27 cellular contexts compared by ENCODE assay signal in the genomic region with DNA sequence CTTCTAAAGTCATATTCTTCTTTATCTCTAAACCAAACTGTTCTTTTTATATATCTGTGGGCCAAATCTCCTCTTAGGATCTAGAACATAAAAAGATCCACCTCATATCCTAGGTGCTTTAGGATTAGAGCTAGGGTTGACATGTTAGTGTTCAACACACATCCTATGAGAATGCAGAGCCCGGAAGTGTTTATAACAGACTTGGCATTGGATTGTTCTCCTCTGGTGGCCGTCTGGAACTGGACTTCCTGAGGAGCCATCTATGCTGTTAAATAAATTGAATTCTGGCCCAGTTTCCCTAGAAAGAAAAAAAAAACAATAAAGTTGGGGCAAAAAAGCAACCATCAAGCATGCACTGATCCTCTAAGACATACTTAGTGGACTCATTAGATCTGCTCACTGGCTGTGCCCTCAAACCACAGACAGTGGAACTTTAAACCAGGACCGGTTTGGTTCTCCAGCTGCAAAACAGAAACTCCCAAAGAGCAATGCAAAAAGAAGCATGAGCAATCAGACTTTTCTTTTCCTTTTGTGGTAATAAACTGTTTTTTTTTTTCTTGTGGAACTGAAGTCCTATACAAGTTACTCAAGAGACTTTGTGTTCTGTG.
"Had no signal": no experiment of that assay in that cellular context is flagged by ENCODE, and none has a peak within 500 bp of the region (broad histone marks: within the 10 kb centered on the region; RNA-seq: fewer than 3 reads in every experiment).

No MANE protein-coding gene starts in this region.

- H3K27me3 ChIP-seq: adrenal gland, Peyer's patch, SJSA1 had no signal

- DNase-seq: activated CD4-positive, alpha-beta T cell treated with anti-CD3 and anti-CD28 coated beads for 48 hours; activated CD4-positive, alpha-beta T cell treated with anti-CD3 and anti-CD28 coated beads, Interleukin-2, amount 50 U/mL, for 4 hours; activated CD4-positive, CD25-positive, alpha-beta regulatory T cell treated with anti-CD3 and anti-CD28 coated beads, Interleukin-2, amount 50 U/mL, for 72 hours; activated CD8-positive, alpha-beta memory T cell treated with anti-CD3 and anti-CD28 coated beads, Interleukin-2, amount 50 U/mL, for 48 hours; activated CD8-positive, alpha-beta T cell treated with anti-CD3 and anti-CD28 coated beads, Interleukin-2, amount 10 ng/mL, durations not matched to agents 7 days and 5 days; activated naive CD4-positive, alpha-beta T cell treated with anti-CD3 and anti-CD28 coated beads, Interleukin-2, amount 50 U/mL, for 16 hours; activated naive CD8-positive, alpha-beta T cell treated with anti-CD3 and anti-CD28 coated beads, Interleukin-2, amount 10 ng/mL, durations not matched to agents 7 days and 5 days; activated T-cell treated with anti-CD3 and anti-CD28 coated beads, Interleukin-2, amount 50 U/mL, for 1 hour; adrenal gland; anterior cingulate cortex; Karpas-422; NCI-H1105 treated with DMSO at 0.1 percent for 48 hours; NCI-H1436 treated with DMSO at 0.1 percent for 48 hours; NCI-H187; NCI-H2081 treated with DMSO at 0.1 percent for 48 hours; NCI-H2171 treated with DMSO at 0.1 percent for 48 hours; NCI-H226; NCI-H510A; NCI-H526 treated with DMSO at 0.1 percent for 48 hours; NCI-H82; NK-92 treated with Interleukin-12 subunit alpha and Interleukin-12 subunit beta, amount 100 ng/mL, for 24 hours; Peyer's patch; SHP77 had no signal

- ATAC-seq: activated CD8-positive, alpha-beta T cell treated with anti-CD3 and anti-CD28 coated beads, Interleukin-2, amount 10 ng/mL, durations not matched to agents 7 days and 5 days; SK-N-SH treated with all-trans-retinoic acid at 6 μM for 48 hours; WTC11 had no signal

- H3K36me3 ChIP-seq: adrenal gland, Peyer's patch, SJSA1 had no signal

- H3K4me1 ChIP-seq: adrenal gland, Peyer's patch, SJSA1 had no signal

- H3K27ac ChIP-seq: adrenal gland, Peyer's patch, RWPE1, SJSA1 had no signal

- H3K4me3 ChIP-seq: adrenal gland, Peyer's patch, SJSA1 had no signal

- H3K9me3 ChIP-seq: adrenal gland, Peyer's patch, SJSA1 had no signal
